35 cellular contexts compared by ENCODE assay signal in genomic region chr12:58977476-58977875, GRCh38. TPM values are rescaled to one million over a fixed set of nuclear protein-coding genes. Genes with fewer than 3 reads are reported as not detected.
"Had no signal": no experiment of that assay in that cellular context is flagged by ENCODE, and none has a peak within 500 bp of the region (broad histone marks: within the 10 kb centered on the region; RNA-seq: fewer than 3 reads in every experiment).

No MANE protein-coding gene starts in this region.

- FAIRE-seq: bronchial epithelial cell had no signal

- H3K4me3 ChIP-seq: adrenal gland, ascending aorta, cardiac muscle cell had no signal

- H3K4me1 ChIP-seq: adrenal gland, ascending aorta had no signal

- ATAC-seq: activated CD8-positive, alpha-beta T cell treated with anti-CD3 and anti-CD28 coated beads for 36 hours; activated naive CD4-positive, alpha-beta T cell treated with anti-CD3 and anti-CD28 coated beads, Interleukin-2, amount 50 U/mL, for 72 hours; activated T-cell treated with anti-CD3 and anti-CD28 coated beads, Interleukin-2, amount 50 U/mL, for 4 hours; activated T-cell treated with anti-CD3 and anti-CD28 coated beads, Interleukin-2, amount 50 U/mL, for 72 hours; activated T-helper 17 cell treated with anti-CD3 and anti-CD28 coated beads, Interleukin-2, amount 50 U/mL, for 72 hours had no signal

- H3K9me3 ChIP-seq: adrenal gland, ascending aorta had no signal

- H3K36me3 ChIP-seq: adrenal gland, ascending aorta, cardiac muscle cell had no signal

- H3K27ac ChIP-seq: adrenal gland, ascending aorta, cardiac muscle cell, VCaP had no signal

- H3K27me3 ChIP-seq: adrenal gland, ascending aorta, cardiac muscle cell had no signal

- DNase-seq: activated B cell treated with CpG ODN at 0.5 μM for 24 hours; activated CD4-positive, alpha-beta memory T cell treated with anti-CD3 and anti-CD28 coated beads for 36 hours; activated CD4-positive, alpha-beta T cell treated with anti-CD3 and anti-CD28 coated beads for 4 hours; activated CD4-positive, alpha-beta T cell treated with anti-CD3 and anti-CD28 coated beads, Interleukin-2, amount 10 ng/mL, durations not matched to agents 24 days and 14 days; activated CD4-positive, alpha-beta T cell treated with anti-CD3 and anti-CD28 coated beads, Interleukin-2, amount 50 U/mL, for 1 hour; activated CD4-positive, alpha-beta T cell treated with anti-CD3 and anti-CD28 coated beads, Interleukin-2, amount 50 U/mL, for 4 hours; activated CD4-positive, CD25-positive, alpha-beta regulatory T cell treated with anti-CD3 and anti-CD28 coated beads, Interleukin-2, amount 50 U/mL, for 72 hours; activated CD8-positive, alpha-beta memory T cell treated with anti-CD3 and anti-CD28 coated beads, Interleukin-2, amount 50 U/mL, for 4 hours; activated CD8-positive, alpha-beta T cell treated with anti-CD3 and anti-CD28 coated beads for 36 hours; activated effector memory CD4-positive, alpha-beta T cell treated with anti-CD3 and anti-CD28 coated beads, Interleukin-2, amount 50 U/mL, for 16 hours; activated gamma-delta T cell treated with Interleukin-2 at 50 U/mL for 16 hours; activated naive CD4-positive, alpha-beta T cell; activated naive CD4-positive, alpha-beta T cell treated with anti-CD3 and anti-CD28 coated beads for 36 hours; activated naive CD4-positive, alpha-beta T cell treated with anti-CD3 and anti-CD28 coated beads, Interleukin-2, amount 50 U/mL, for 16 hours; activated naive CD8-positive, alpha-beta T cell treated with anti-CD3 and anti-CD28 coated beads for 36 hours; activated T-cell treated with anti-CD3 and anti-CD28 coated beads for 4 hours; activated T-cell treated with anti-CD3 and anti-CD28 coated beads, Interleukin-2, amount 50 U/mL, for 1 hour; activated T-cell treated with anti-CD3 and anti-CD28 coated beads, Interleukin-2, amount 50 U/mL, for 4 hours; activated T-cell treated with anti-CD3 and anti-CD28 coated beads, Interleukin-2, amount 50 U/mL, for 72 hours; adrenal gland; amygdala; anterior cingulate cortex; caudate nucleus; cerebellar nuclear complex; T-helper 1 cell; T-helper 2 cell; T-helper 9 cell had no signal

RNA-seq across cellular contexts. Expression of gene LRIG3, which starts 57.2 kb away (rescaled TPM):
- total RNA-seq: activated B cell treated with CpG ODN at 0.5 μM for 24 hours; activated CD4-positive, alpha-beta T cell treated with anti-CD3 and anti-CD28 coated beads, Interleukin-2, amount 10 ng/mL, durations not matched to agents 24 days and 14 days; activated CD8-positive, alpha-beta memory T cell treated with anti-CD3 and anti-CD28 coated beads for 36 hours; activated CD8-positive, alpha-beta T cell treated with anti-CD3 and anti-CD28 coated beads for 36 hours; activated naive CD4-positive, alpha-beta T cell treated with anti-CD3 and anti-CD28 coated beads for 36 hours; activated naive CD4-positive, alpha-beta T cell treated with anti-CD3 and anti-CD28 coated beads, Interleukin-2, amount 50 U/mL, for 72 hours; activated naive CD8-positive, alpha-beta T cell treated with anti-CD3 and anti-CD28 coated beads for 36 hours; activated T-helper 1 cell treated with anti-CD3 and anti-CD28 coated beads, Interleukin-12 subunit alpha, Interleukin-12 subunit beta, Interleukin-2, Interleukin-4 antibody, amounts not matched to agents 30 ng/mL and 10 ng/mL and 1 ng/mL, durations not matched to agents 14 hours and 24 hours and 36 hours; activated T-helper 17 cell treated with anti-CD3 and anti-CD28 coated beads, Interleukin-2, amount 50 U/mL, for 72 hours had no signal
